In the genomic region with DNA sequence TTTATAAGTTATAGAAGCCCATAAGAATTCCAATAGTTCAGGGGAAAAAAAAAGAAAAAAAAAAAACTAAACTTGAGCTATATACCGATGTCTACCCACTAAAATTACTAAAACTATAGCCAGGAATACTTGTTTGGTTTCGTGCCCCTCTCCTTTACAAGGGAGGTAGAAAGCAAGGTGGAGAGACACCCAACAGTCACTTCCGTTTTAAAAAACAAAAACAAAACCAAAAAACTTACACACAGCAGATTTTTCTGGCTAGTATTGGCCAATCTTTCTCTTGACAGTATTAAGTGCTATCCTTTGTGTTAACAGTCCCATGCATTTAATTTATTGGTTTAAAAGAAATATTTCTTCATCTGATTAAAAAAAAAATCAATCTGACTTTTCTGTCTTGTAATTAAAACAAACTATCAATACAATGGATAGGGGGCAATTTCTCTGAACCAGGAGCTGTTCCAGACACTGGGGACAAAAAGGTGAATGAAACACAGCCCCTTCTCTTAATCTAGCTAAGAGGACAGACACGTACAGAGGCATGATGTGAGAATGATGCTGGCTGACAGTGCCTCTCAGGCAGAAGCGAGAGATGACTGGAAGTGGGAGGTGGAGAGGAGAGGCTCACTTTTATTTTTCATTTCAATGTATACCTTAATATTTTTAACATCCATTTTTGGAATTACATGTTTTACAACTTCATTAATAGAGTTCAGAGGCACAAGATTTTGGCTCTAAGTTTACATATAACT, we compare ENCODE assay signal across 9 cellular contexts.
DNase-seq lines count a peak whose midpoint lies in the region; ATAC-seq and TF ChIP-seq lines count a peak whose summit lies in the region.
"Had no signal": no experiment of that assay in that cellular context is flagged by ENCODE, and none has a peak within 500 bp of the region (broad histone marks: within the 10 kb centered on the region; RNA-seq: fewer than 3 reads in every experiment).

No MANE protein-coding gene starts in this region.

- peaks cover 13% of the 10 kb centered on the region for H3K36me3 Mint-ChIP-seq in activated naive CD8-positive, alpha-beta T cell treated with anti-CD3 and anti-CD28 coated beads, Interleukin-2, amount 50 U/mL, for 24 hours (ENCODE audit: low read depth)

- H3K4me1 ChIP-seq in Panc1 (ENCODE audit: control insufficient read depth, insufficient read depth, low read length) (peaks cover 9% of the 10 kb centered on the region), colonic mucosa (no peaks in the 10 kb centered on the region)

- TSS peak; percentile 8 for BruUV-seq in Panc1 (replicated peaks; lab: Mats Ljungman, UMichigan)

- H3K9me3 Mint-ChIP-seq in activated naive CD8-positive, alpha-beta T cell treated with anti-CD3 and anti-CD28 coated beads, Interleukin-2, amount 50 U/mL, for 24 hours: peaks cover 3% of the 10 kb centered on the region

- H3K9me3 ChIP-seq in Panc1 (ENCODE audit: control insufficient read depth, insufficient read depth, low read depth, low read length): no peaks in the 10 kb centered on the region
- H3K9me3 ChIP-seq in colonic mucosa: no peaks in the 10 kb centered on the region

- no peak overlapping the region for H3K9ac ChIP-seq in colonic mucosa (ENCODE audit: low read depth in 2 of 2, low read length in 2 of 2)
- H3K9ac ChIP-seq: GM23248 had no signal

- DNase-seq in NCI-H748 (lab: John Stamatoyannopoulos, UW; ENCODE audit: unreplicated experiment) (peak; percentile 73), NCI-H748 treated with DMSO at 0.1 percent for 48 hours (lab: John Stamatoyannopoulos, UW) (no peak), Panc1 (ENCODE audit: low read depth, low spot score) (no peak), colonic mucosa (no peak), SIG-M5 treated with dmso at 0.1 percent for 504 hours (lab: John Stamatoyannopoulos, UW; ENCODE audit: unreplicated experiment) (no peak), KG1 (lab: John Stamatoyannopoulos, UW) (no peak)
- DNase-seq in activated naive CD8-positive, alpha-beta T cell treated with anti-CD3 and anti-CD28 coated beads, Interleukin-2, amount 50 U/mL, for 24 hours: no peak
- DNase-seq in stimulated activated CD4-positive, alpha-beta T cell treated with anti-CD3 and anti-CD28 coated beads, Interleukin-4, amount 100 ng/mL, for 48 hours (ENCODE audit: low read depth in 2 of 2): peak; percentile 22 to 26

- no peak overlapping the region for H3K4me3 ChIP-seq in Panc1 (ENCODE audit: low read depth in 2 of 2, low read length in 2 of 2)
- no peak overlapping the region for H3K4me3 ChIP-seq in colonic mucosa
- H3K4me3 ChIP-seq: GM23248 had no signal

- POLR2A ChIA-PET in Panc1 (lab: Charles Lee): interaction anchor here (0.7 kb wide), 1 partner anchor 133 kb away, joined by 5 read pairs; no protein-coding TSS in a partner anchor

- intact Hi-C loops in Panc1 (cut with micrococcal nuclease; ENCODE audit: unreplicated experiment): no loop called here
- intact Hi-C loops in colonic mucosa (cut with DNase I): no loop called here

- ATAC-seq in Panc1: no peak
- no peak for ATAC-seq in activated naive CD8-positive, alpha-beta T cell treated with anti-CD3 and anti-CD28 coated beads, Interleukin-2, amount 50 U/mL, for 24 hours

- peaks cover 51% of the 10 kb centered on the region for H3K4me1 Mint-ChIP-seq in activated naive CD8-positive, alpha-beta T cell treated with anti-CD3 and anti-CD28 coated beads, Interleukin-2, amount 50 U/mL, for 24 hours

- H3K27me3 ChIP-seq in Panc1 (ENCODE audit: control insufficient read depth, insufficient read depth, low read length) (no peaks in the 10 kb centered on the region), colonic mucosa (no peaks in the 10 kb centered on the region)

- peak overlapping the region; percentile 36 for H3K4me3 Mint-ChIP-seq in activated naive CD8-positive, alpha-beta T cell treated with anti-CD3 and anti-CD28 coated beads, Interleukin-2, amount 50 U/mL, for 24 hours

- no peaks in the 10 kb centered on the region for H3K36me3 ChIP-seq in Panc1 (ENCODE audit: control insufficient read depth, insufficient read depth, low read length)
- no peaks in the 10 kb centered on the region for H3K36me3 ChIP-seq in colonic mucosa

- in situ Hi-C loops in Panc1 (cut with HindIII; ENCODE audit: low pct_unique_long_range_greater_than_20kb, low sequenced_read_pairs): no loop called here

- H3K27ac Mint-ChIP-seq in activated naive CD8-positive, alpha-beta T cell treated with anti-CD3 and anti-CD28 coated beads, Interleukin-2, amount 50 U/mL, for 24 hours: peak overlapping the region; percentile 94

- no peak for TF ChIP-seq CTCF in Panc1 (IDR thresholded peaks at IDR 0.05)
- TF ChIP-seq CTCF in colonic mucosa (IDR thresholded peaks at IDR 0.05): no peak

- H3K27ac ChIP-seq in Panc1 (ENCODE audit: low read length) (no peak overlapping the region), colonic mucosa (no peak overlapping the region)
- H3K27ac ChIP-seq: GM23248 had no signal

- CTCF ChIA-PET in Panc1 (lab: Charles Lee): interaction anchor here (0.5 kb wide), 1 partner anchor 48 kb away, joined by 6 read pairs; no protein-coding TSS in a partner anchor

- H3K27me3 Mint-ChIP-seq in activated naive CD8-positive, alpha-beta T cell treated with anti-CD3 and anti-CD28 coated beads, Interleukin-2, amount 50 U/mL, for 24 hours: no peaks in the 10 kb centered on the region

Comparison
In these comparisons a context has a peak if more than half of its experiments do, and no peak if none do; other contexts are left out.
1. DNase-seq: peak in NCI-H748 (single experiment) and stimulated activated CD4-positive, alpha-beta T cell treated with anti-CD3 and anti-CD28 coated beads, Interleukin-4, amount 100 ng/mL, for 48 hours (2 of 2); none in NCI-H748 treated with DMSO at 0.1 percent for 48 hours (single experiment), Panc1 (single experiment), activated naive CD8-positive, alpha-beta T cell treated with anti-CD3 and anti-CD28 coated beads, Interleukin-2, amount 50 U/mL, for 24 hours (single experiment), colonic mucosa (single experiment), SIG-M5 treated with dmso at 0.1 percent for 504 hours (single experiment) and KG1 (single experiment).